ENCODE assay signal across 8 cellular contexts in the genomic region with DNA sequence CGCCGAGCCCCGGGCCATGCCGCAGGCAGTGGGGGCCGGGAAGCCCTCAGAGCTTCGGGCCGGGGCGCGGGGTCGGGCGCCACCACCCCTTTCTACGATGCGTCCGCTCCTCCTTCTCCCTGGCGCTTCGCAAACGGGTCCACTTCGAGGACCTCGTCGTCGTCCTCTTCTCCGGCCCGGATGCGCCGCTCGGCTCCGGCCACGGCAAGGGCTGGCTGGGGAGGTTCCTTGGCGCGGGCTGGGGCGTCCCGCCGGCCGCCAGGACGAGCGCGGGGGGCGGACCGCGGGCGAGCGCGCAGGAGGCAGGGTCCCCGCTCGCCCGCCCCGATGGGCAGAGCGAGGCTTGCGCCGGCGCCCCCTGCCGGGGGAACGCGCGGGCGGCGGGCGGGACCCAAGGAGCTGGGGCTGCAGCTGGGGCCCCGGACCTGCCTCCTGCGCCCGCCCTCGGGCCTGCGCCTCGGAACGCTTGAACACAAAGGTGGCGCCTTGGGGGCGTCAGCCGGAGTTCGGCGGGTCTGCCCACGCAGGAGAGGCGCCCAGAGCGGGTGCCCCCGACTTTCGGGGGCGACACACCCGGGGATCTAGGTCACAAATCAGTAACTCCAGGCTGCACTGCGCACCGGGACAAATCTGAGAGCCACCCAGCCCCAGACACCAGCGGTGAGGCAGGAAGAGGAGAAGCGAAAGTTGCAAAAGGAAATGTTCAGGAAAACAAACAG. TPM values are rescaled to one million over a fixed set of nuclear protein-coding genes. Genes with fewer than 3 reads are reported as not detected.
A peak's percentile ranks its signal among the peaks of the same experiment; 100 is the strongest.
DNase-seq lines count a peak whose midpoint lies in the region; ATAC-seq and TF ChIP-seq lines count a peak whose summit lies in the region.

A gene (minus strand): TSS at position 283 of the 719 bp plus-strand sequence.

- H3K9me3 ChIP-seq in CD4-positive, CD25-positive, alpha-beta regulatory T cell (ENCODE audit: control insufficient read depth in 2 of 2, low read length in 2 of 2): peaks cover 0 to 3% of the 10 kb centered on the region in 2 experiments
- peaks cover 0 to 9% (median 0%) of the 10 kb centered on the region in 12 donors for H3K9me3 ChIP-seq in heart left ventricle
- H3K9me3 ChIP-seq in psoas muscle: peaks cover 5% of the 10 kb centered on the region

- peaks cover 38% of the 10 kb centered on the region for H3K27me3 ChIP-seq in CD4-positive, CD25-positive, alpha-beta regulatory T cell (ENCODE audit: control insufficient read depth, insufficient read depth, low read length)
- peaks cover 18 to 75% (median 36%) of the 10 kb centered on the region in 9 donors for H3K27me3 ChIP-seq in heart left ventricle
- peaks cover 0 to 79% (median 25%) of the 10 kb centered on the region in 3 donors for H3K27me3 ChIP-seq in psoas muscle (ENCODE audit: insufficient read depth in 3 of 3, low read length in 2 of 3)

- H3K27ac Mint-ChIP-seq in CD4-positive, CD25-positive, alpha-beta regulatory T cell: no peak within 1 kb of the TSS
- H3K27ac Mint-ChIP-seq in activated naive CD4-positive, alpha-beta T cell treated with anti-CD3 and anti-CD28 coated beads, Interleukin-2, amount 50 U/mL, for 72 hours: no peak within 1 kb of the TSS

- H3K4me3 ChIP-seq in CD4-positive, CD25-positive, alpha-beta regulatory T cell (ENCODE audit: low read depth, low read length): no peak within 1 kb of the TSS
- H3K4me3 ChIP-seq in heart left ventricle (peak within 1 kb of the TSS; percentile 29 to 64 (median 50)), psoas muscle (peak within 1 kb of the TSS; percentile 45)

- H3K4me3 Mint-ChIP-seq in CD4-positive, CD25-positive, alpha-beta regulatory T cell: peak within 1 kb of the TSS in 1 of 4 donors; percentile 50

- no peaks in the 10 kb centered on the region for H3K36me3 ChIP-seq in CD4-positive, CD25-positive, alpha-beta regulatory T cell (ENCODE audit: control insufficient read depth, insufficient read depth, low read length)
- H3K36me3 ChIP-seq in heart left ventricle (no peaks in the 10 kb centered on the region), psoas muscle (ENCODE audit: insufficient read depth in 1 of 2, low read depth in 1 of 2) (no peaks in the 10 kb centered on the region)

- ATAC-seq in CD4-positive, CD25-positive, alpha-beta regulatory T cell (ENCODE audit: low read depth in 2 of 2): peak; percentile 37 to 48
- ATAC-seq in GM21619 (IDR thresholded peaks at IDR 0.05; ENCODE audit: unreplicated experiment) (peak; percentile 75), heart left ventricle (peak in 3 of 4 donors; percentile 66 to 91 (median 84)), psoas muscle (peak; percentile 42 to 82 (median 72)), HG03175 (IDR thresholded peaks at IDR 0.05; ENCODE audit: unreplicated experiment) (no peak)
- peak; percentile 70 to 93 for ATAC-seq in activated naive CD4-positive, alpha-beta T cell treated with anti-CD3 and anti-CD28 coated beads, Interleukin-2, amount 50 U/mL, for 72 hours

- no peak within 1 kb of the TSS for H3K27ac ChIP-seq in CD4-positive, CD25-positive, alpha-beta regulatory T cell (ENCODE audit: insufficient read depth, low read length, poor library complexity, severe bottlenecking)
- H3K27ac ChIP-seq in heart left ventricle (peak within 1 kb of the TSS in 3 of 12 donors; percentile 34 to 95 (median 41)), psoas muscle (no peak within 1 kb of the TSS)

- H3K4me1 ChIP-seq in CD4-positive, CD25-positive, alpha-beta regulatory T cell (ENCODE audit: control insufficient read depth, insufficient read depth, low read length, poor library complexity, severe bottlenecking): peaks cover 11% of the 10 kb centered on the region
- H3K4me1 ChIP-seq in heart left ventricle: peaks cover 0 to 24% (median 12%) of the 10 kb centered on the region in 12 donors
- no peaks in the 10 kb centered on the region for H3K4me1 ChIP-seq in psoas muscle

- TF ChIP-seq POLR2A in heart left ventricle (IDR thresholded peaks at IDR 0.05): no peak

- peaks cover 4% of the 10 kb centered on the region for H3K36me3 Mint-ChIP-seq in CD4-positive, CD25-positive, alpha-beta regulatory T cell
- peaks cover 9 to 13% of the 10 kb centered on the region in 2 donors for H3K36me3 Mint-ChIP-seq in activated naive CD4-positive, alpha-beta T cell treated with anti-CD3 and anti-CD28 coated beads, Interleukin-2, amount 50 U/mL, for 72 hours

- intact Hi-C loops in heart left ventricle (cut with DNase I): loop anchor here (1.0 to 10.0 kb wide), 4 partner anchors 173 to 178 kb away; no protein-coding TSS in a partner anchor
- intact Hi-C loops in psoas muscle (cut with DNase I): loop anchor here (10.0 kb wide), 1 partner anchor 175 kb away; no protein-coding TSS in a partner anchor

- H3K27me3 Mint-ChIP-seq in CD4-positive, CD25-positive, alpha-beta regulatory T cell: peaks cover 59% of the 10 kb centered on the region

- peaks cover 0 to 5% (median 0%) of the 10 kb centered on the region in 7 donors for H3K9me3 Mint-ChIP-seq in CD4-positive, CD25-positive, alpha-beta regulatory T cell
- H3K9me3 Mint-ChIP-seq in activated naive CD4-positive, alpha-beta T cell treated with anti-CD3 and anti-CD28 coated beads, Interleukin-2, amount 50 U/mL, for 72 hours: no peaks in the 10 kb centered on the region

- DNase-seq in CD4-positive, CD25-positive, alpha-beta regulatory T cell: peak in 1 of 3 donors; percentile 34
- peak; percentile 48 for DNase-seq in NCI-H748 treated with DMSO at 0.1 percent for 48 hours (lab: John Stamatoyannopoulos, UW)
- peak in 1 of 2 donors; percentile 83 for DNase-seq in activated naive CD4-positive, alpha-beta T cell treated with anti-CD3 and anti-CD28 coated beads, Interleukin-2, amount 50 U/mL, for 72 hours (ENCODE audit: low spot score in 2 of 2)
- DNase-seq in heart left ventricle: peak in 4 of 5 donors; percentile 42 to 78 (median 65)
- peak; percentile 61 to 67 for DNase-seq in psoas muscle
- no peak for DNase-seq in DMS79 treated with DMSO at 0.1 percent for 48 hours (lab: John Stamatoyannopoulos, UW)

- peaks cover 0 to 8% (median 3%) of the 10 kb centered on the region in 4 donors for H3K4me1 Mint-ChIP-seq in CD4-positive, CD25-positive, alpha-beta regulatory T cell

- TF ChIP-seq CTCF in heart left ventricle (IDR thresholded peaks at IDR 0.05) (peak; percentile 22 to 66 (median 51)), psoas muscle (IDR thresholded peaks at IDR 0.05) (peak; percentile 32)

- WGBS in heart left ventricle, 4 donors: 1 to 3% (median 1%) methylated on average over 24 to 81 of the region's 81 CpGs
- WGBS in psoas muscle, 3 donors: 0 to 1% (median 1%) methylated on average over 42 to 81 of the region's 81 CpGs

RNA-seq across cellular contexts. Expression of the gene that starts here (rescaled TPM):
- total RNA-seq in CD4-positive, CD25-positive, alpha-beta regulatory T cell: 0.12 TPM
- polyA plus RNA-seq in CD4-positive, CD25-positive, alpha-beta regulatory T cell: not detected
- not detected for total RNA-seq in activated naive CD4-positive, alpha-beta T cell treated with anti-CD3 and anti-CD28 coated beads, Interleukin-2, amount 50 U/mL, for 72 hours
- 1 to 10 TPM in 3 of 9 donors, under 1 TPM in 6; 0.18 to 9.0 (median 0.50) TPM for total RNA-seq in heart left ventricle
- under 1 TPM; 0.23 to 0.39 TPM for polyA plus RNA-seq in heart left ventricle
- total RNA-seq in psoas muscle: under 1 TPM; 0.11 to 0.52 (median 0.22) TPM
- under 1 TPM; 0.05 to 0.18 (median 0.09) TPM for polyA plus RNA-seq in psoas muscle

Comparison
In these comparisons a context has a peak if more than half of its experiments do, and no peak if none do; other contexts are left out.
1. Peak in ATAC-seq in CD4-positive, CD25-positive, alpha-beta regulatory T cell; RNA of the gene not detected or under 1 TPM.
2. Peak in ATAC-seq in activated naive CD4-positive, alpha-beta T cell treated with anti-CD3 and anti-CD28 coated beads, Interleukin-2, amount 50 U/mL, for 72 hours; RNA of the gene not detected or under 1 TPM.
3. Peak in DNase-seq, ATAC-seq and H3K4me3 ChIP-seq in psoas muscle; RNA of the gene not detected or under 1 TPM.